10 cellular contexts compared by ENCODE assay signal in the genomic region with DNA sequence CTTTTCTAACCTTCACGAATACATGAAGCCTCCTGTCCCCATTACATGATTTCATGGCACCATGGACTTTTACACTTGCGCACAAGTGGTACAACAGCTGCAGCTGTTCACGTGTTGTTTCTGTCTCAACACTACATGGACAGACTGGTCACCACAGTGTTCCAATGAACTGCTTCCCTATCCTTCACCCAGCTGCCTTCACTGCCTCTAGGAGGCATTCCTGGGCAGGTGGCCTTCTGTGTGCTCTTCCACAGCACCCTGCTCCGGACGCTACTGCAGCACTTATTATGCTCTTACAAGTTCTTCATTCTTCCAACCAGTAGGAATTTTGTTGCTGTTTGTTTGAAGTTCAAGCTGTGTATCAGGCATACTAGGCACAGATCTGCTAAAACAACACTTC. TPM values are rescaled to one million over a fixed set of nuclear protein-coding genes. Genes with fewer than 3 reads are reported as not detected.
A peak's percentile ranks its signal among the peaks of the same experiment; 100 is the strongest.
DNase-seq lines count a peak whose midpoint lies in the region; ATAC-seq and TF ChIP-seq lines count a peak whose summit lies in the region.
"Had no signal": no experiment of that assay in that cellular context is flagged by ENCODE, and none has a peak within 500 bp of the region (broad histone marks: within the 10 kb centered on the region; RNA-seq: fewer than 3 reads in every experiment).

No MANE protein-coding gene starts in this region.

- H3K4me1 ChIP-seq in heart right ventricle (peaks cover 6 to 43% (median 29%) of the 10 kb centered on the region in 9 donors), muscle layer of duodenum (ENCODE audit: control insufficient read depth in 1 of 2, insufficient read depth in 2 of 2, low read length in 2 of 2) (peaks cover 6 to 27% of the 10 kb centered on the region in 2 donors), upper lobe of right lung (peaks cover 22% of the 10 kb centered on the region)

- H3K9me3 ChIP-seq in heart right ventricle, result no peaks in the 10 kb centered on the region
- no peaks in the 10 kb centered on the region for H3K9me3 ChIP-seq in muscle layer of duodenum (ENCODE audit: control insufficient read depth in 1 of 2, low read length in 2 of 2)
- no peaks in the 10 kb centered on the region for H3K9me3 ChIP-seq in upper lobe of right lung
- H3K9me3 ChIP-seq: thyroid gland had no signal

- intact Hi-C loops in heart right ventricle (cut with DNase I), result loop anchor here in 4 of 10 donors (5.0 to 10.0 kb wide), 3 partner anchors 42 to 109 kb away; partner anchors contain the start of gene CRY1 (in 3 of the 4)
- intact Hi-C loops in left cardiac atrium (cut with DNase I), result loop anchor here in 1 of 2 donors (5.0 kb wide), 1 partner anchor 107 kb away; the partner anchor contains the start of gene CRY1
- intact Hi-C loops in upper lobe of right lung (cut with DNase I), result no loop called here
- intact Hi-C loops in Calu3 (cut with micrococcal nuclease; ENCODE audit: unreplicated experiment), result no loop called here

- H3K27ac Mint-ChIP-seq in activated naive CD8-positive, alpha-beta T cell treated with anti-CD3 and anti-CD28 coated beads for 36 hours, result no peak overlapping the region
- H3K27ac Mint-ChIP-seq in Calu3 (ENCODE audit: unreplicated experiment), result no peak overlapping the region

- peaks cover 26% of the 10 kb centered on the region for H3K36me3 Mint-ChIP-seq in activated naive CD8-positive, alpha-beta T cell treated with anti-CD3 and anti-CD28 coated beads for 36 hours
- peaks cover 35% of the 10 kb centered on the region for H3K36me3 Mint-ChIP-seq in Calu3 (ENCODE audit: insufficient read depth, unreplicated experiment)

- ATAC-seq in heart right ventricle, result no peak
- ATAC-seq in left cardiac atrium, result no peak
- no peak for ATAC-seq in upper lobe of right lung
- no peak for ATAC-seq in GM18868 (IDR thresholded peaks at IDR 0.05; ENCODE audit: unreplicated experiment)
- ATAC-seq in HG03342 (IDR thresholded peaks at IDR 0.05; ENCODE audit: unreplicated experiment), result no peak

- peak overlapping the region in 1 of 10 donors; percentile 90 for H3K27ac ChIP-seq in heart right ventricle
- H3K27ac ChIP-seq in muscle layer of duodenum (ENCODE audit: low read length), result no peak overlapping the region
- no peak overlapping the region for H3K27ac ChIP-seq in upper lobe of right lung
- H3K27ac ChIP-seq: thyroid gland had no signal

- H3K36me3 ChIP-seq in heart right ventricle (peaks cover 0 to 34% (median 0%) of the 10 kb centered on the region in 9 donors), muscle layer of duodenum (ENCODE audit: control insufficient read depth in 1 of 2, insufficient read depth in 2 of 2, low read length in 2 of 2) (no peaks in the 10 kb centered on the region), upper lobe of right lung (peaks cover 10% of the 10 kb centered on the region)
- H3K36me3 ChIP-seq: thyroid gland had no signal

- H3K4me3 Mint-ChIP-seq in activated naive CD8-positive, alpha-beta T cell treated with anti-CD3 and anti-CD28 coated beads for 36 hours, result peak overlapping the region; percentile 89
- no peak overlapping the region for H3K4me3 Mint-ChIP-seq in Calu3 (ENCODE audit: low read depth, unreplicated experiment)

- peaks cover 34% of the 10 kb centered on the region for H3K4me1 Mint-ChIP-seq in activated naive CD8-positive, alpha-beta T cell treated with anti-CD3 and anti-CD28 coated beads for 36 hours
- peaks cover 8% of the 10 kb centered on the region for H3K4me1 Mint-ChIP-seq in Calu3 (ENCODE audit: low read depth, unreplicated experiment)

- DNase-seq in heart right ventricle (no peak), left cardiac atrium (no peak), upper lobe of right lung (no peak), Calu3 (no peak)
- DNase-seq in activated naive CD8-positive, alpha-beta T cell treated with anti-CD3 and anti-CD28 coated beads for 36 hours, result no peak
- DNase-seq: activated naive CD4-positive, alpha-beta T cell treated with anti-CD3 and anti-CD28 coated beads, Interleukin-2, amount 50 U/mL, for 16 hours; thyroid gland had no signal

- 86 to 88% methylated on average over 5 of the region's 5 CpGs for WGBS in heart right ventricle, 2 donors

- H3K27me3 ChIP-seq in heart right ventricle (no peaks in the 10 kb centered on the region), muscle layer of duodenum (ENCODE audit: low read depth, low read length) (no peaks in the 10 kb centered on the region), upper lobe of right lung (no peaks in the 10 kb centered on the region)
- H3K27me3 ChIP-seq: thyroid gland had no signal

- CTCF ChIA-PET in Calu3 (lab: Charles Lee), result no interaction called here

- TF ChIP-seq CTCF in heart right ventricle (IDR thresholded peaks at IDR 0.05), result peak in 1 of 9 donors; percentile 10
- TF ChIP-seq CTCF in upper lobe of right lung (IDR thresholded peaks at IDR 0.05), result no peak
- TF ChIP-seq CTCF in Calu3 (IDR thresholded peaks at IDR 0.05; ENCODE audit: unreplicated experiment), result no peak

- no peaks in the 10 kb centered on the region for H3K27me3 Mint-ChIP-seq in activated naive CD8-positive, alpha-beta T cell treated with anti-CD3 and anti-CD28 coated beads for 36 hours
- no peaks in the 10 kb centered on the region for H3K27me3 Mint-ChIP-seq in Calu3 (ENCODE audit: unreplicated experiment)

- H3K4me3 ChIP-seq in heart right ventricle, result peak overlapping the region in 8 of 10 donors; percentile 60 to 86 (median 72)
- peak overlapping the region; percentile 73 to 87 for H3K4me3 ChIP-seq in muscle layer of duodenum (ENCODE audit: low read depth in 1 of 2, low read length in 2 of 2)
- peak overlapping the region; percentile 80 for H3K4me3 ChIP-seq in upper lobe of right lung

- peaks cover 14% of the 10 kb centered on the region for H3K9me3 Mint-ChIP-seq in activated naive CD8-positive, alpha-beta T cell treated with anti-CD3 and anti-CD28 coated beads for 36 hours
- H3K9me3 Mint-ChIP-seq in Calu3 (ENCODE audit: low read depth, unreplicated experiment), result peaks cover 3% of the 10 kb centered on the region

- BruUV-seq in Calu3 (replicated peaks; lab: Mats Ljungman, UMichigan), result no TSS peak

RNA-seq across cellular contexts. Expression of gene MTERF2, which starts 1.5 kb away (rescaled TPM):
- 10 to 100 TPM; 18.1 to 42.4 (median 28.0) TPM for total RNA-seq in heart right ventricle
- 10 to 100 TPM; 13.2 to 70.0 TPM for polyA plus RNA-seq in heart right ventricle
- total RNA-seq in left cardiac atrium, result 10 to 100 TPM; 21.2 to 25.2 TPM
- total RNA-seq in activated naive CD8-positive, alpha-beta T cell treated with anti-CD3 and anti-CD28 coated beads for 36 hours, result 1 to 10 TPM; 4.1 to 6.6 TPM
- total RNA-seq in upper lobe of right lung, result 10.9 TPM
- total RNA-seq in Calu3 (2022), result 10.6 and 12.3 TPM in 2 replicates

RNA-seq across cellular contexts. Expression of gene TMEM263, which starts 29.8 kb away (rescaled TPM):
- total RNA-seq in heart right ventricle (10 to 100 TPM; 31.1 to 47.5 (median 37.0) TPM), left cardiac atrium (10 to 100 TPM; 38.3 to 49.7 TPM), upper lobe of right lung (32.6 TPM), Calu3 (2022) (46.3 and 47.6 TPM in 2 replicates)
- 10 to 100 TPM; 15.1 to 22.7 TPM for polyA plus RNA-seq in heart right ventricle
- 10 to 100 TPM; 33.2 to 37.7 TPM for total RNA-seq in activated naive CD8-positive, alpha-beta T cell treated with anti-CD3 and anti-CD28 coated beads for 36 hours
